ENCODE assay signal across 9 cellular contexts in genomic region chr9:95852059-95853032, GRCh38. TPM values are rescaled to one million over a fixed set of nuclear protein-coding genes. Genes with fewer than 3 reads are reported as not detected.
DNase-seq lines count a peak whose midpoint lies in the region; TF ChIP-seq lines count a peak whose summit lies in the region.
"Had no signal": no experiment of that assay in that cellular context is flagged by ENCODE, and none has a peak within 500 bp of the region (broad histone marks: within the 10 kb centered on the region; RNA-seq: fewer than 3 reads in every experiment).

No MANE protein-coding gene starts in this region.

- H3K9me3 Mint-ChIP-seq in HFFc6, result no peaks in the 10 kb centered on the region

- intact Hi-C loops in vagina (cut with DNase I), result no loop called here

- no peak overlapping the region for H3K4me3 ChIP-seq in vagina

- H3K27ac ChIP-seq in vagina, result no peak overlapping the region

- H3K27me3 Mint-ChIP-seq in HFFc6 (ENCODE audit: insufficient read depth), result no peaks in the 10 kb centered on the region

- no peaks in the 10 kb centered on the region for H3K36me3 ChIP-seq in vagina

- peaks cover 77% of the 10 kb centered on the region for H3K4me1 Mint-ChIP-seq in HFFc6 (ENCODE audit: low read depth)

- TF ChIP-seq POLR2A in vagina (IDR thresholded peaks at IDR 0.05), result no peak

- peak; percentile 20 for DNase-seq in activated CD4-positive, alpha-beta T cell treated with anti-CD3 and anti-CD28 coated beads for 48 hours
- no peak for DNase-seq in activated CD4-positive, alpha-beta T cell treated with anti-CD3 and anti-CD28 coated beads for 4 hours
- peak; percentile 70 for DNase-seq in HFFc6
- peak; percentile 79 for DNase-seq in NCI-H2029 (lab: John Stamatoyannopoulos, UW)
- DNase-seq in glomerular visceral epithelial cell (ENCODE audit: extremely low spot score), result peak; percentile 71
- no peak for DNase-seq in vagina (ENCODE audit: extremely low spot score in 2 of 2)
- DNase-seq in NCI-H146 (lab: John Stamatoyannopoulos, UW), result no peak
- no peak for DNase-seq in stimulated activated CD8-positive, alpha-beta memory T cell treated with anti-CD3 and anti-CD28 coated beads, Interleukin-4, amount 100 ng/mL, for 48 hours

- H3K4me3 Mint-ChIP-seq in HFFc6, result peak overlapping the region; percentile 70
- H3K4me3 Mint-ChIP-seq: neural crest cell had no signal

- H3K4me1 ChIP-seq in vagina, result no peaks in the 10 kb centered on the region

- no peaks in the 10 kb centered on the region for H3K27me3 ChIP-seq in vagina

- peak overlapping the region; percentile 63 for H3K27ac Mint-ChIP-seq in HFFc6

- peaks cover 24% of the 10 kb centered on the region for H3K36me3 Mint-ChIP-seq in HFFc6 (ENCODE audit: low read depth)

- no peak for TF ChIP-seq CTCF in HFFc6 (IDR thresholded peaks at IDR 0.05)
- TF ChIP-seq CTCF in vagina (IDR thresholded peaks at IDR 0.05), result no peak

- no peaks in the 10 kb centered on the region for H3K9me3 ChIP-seq in vagina

RNA-seq across cellular contexts. Expression of gene ERCC6L2, which starts 23.1 kb away (rescaled TPM):
- 10 to 100 TPM; 26.2 to 31.4 (median 29.7) TPM for total RNA-seq in HFFc6 (2021; fragmentation: NEBNext Ultra II Directional; extraction: Animal tissue kit (Norgen Biotek cat#: 25700))
- 59.2 TPM for total RNA-seq in vagina

Comparison
In these comparisons a context has a peak if more than half of its experiments do, and no peak if none do; other contexts are left out.
1. DNase-seq: peak in activated CD4-positive, alpha-beta T cell treated with anti-CD3 and anti-CD28 coated beads for 48 hours (single experiment), HFFc6 (single experiment), NCI-H2029 (single experiment) and glomerular visceral epithelial cell (single experiment); none in activated CD4-positive, alpha-beta T cell treated with anti-CD3 and anti-CD28 coated beads for 4 hours (0 of 2), vagina (0 of 2), NCI-H146 (single experiment) and stimulated activated CD8-positive, alpha-beta memory T cell treated with anti-CD3 and anti-CD28 coated beads, Interleukin-4, amount 100 ng/mL, for 48 hours (single experiment).